ENCODE assay signal across 20 cellular contexts in the genomic region with DNA sequence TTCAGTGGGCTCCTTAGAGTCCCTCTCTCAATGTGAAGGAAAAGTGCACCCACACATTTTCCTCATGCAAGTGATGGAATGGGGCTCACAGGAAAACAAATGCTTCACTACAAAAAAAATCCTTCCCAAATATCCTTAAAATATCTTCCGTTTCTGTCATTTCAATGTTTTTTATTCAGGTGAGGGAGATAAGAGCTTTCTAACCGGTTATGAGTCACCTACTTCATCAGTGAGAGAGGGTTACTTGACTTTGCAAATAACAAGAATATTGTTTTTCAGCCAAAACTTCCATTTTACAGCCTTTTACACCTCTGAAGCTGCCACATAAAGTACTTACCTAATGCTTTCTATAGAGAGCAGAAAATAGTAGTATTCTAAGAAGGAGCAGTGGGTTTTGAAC.
DNase-seq lines count a peak whose midpoint lies in the region; ATAC-seq, FAIRE-seq and TF ChIP-seq lines count a peak whose summit lies in the region.
"Had no signal": no experiment of that assay in that cellular context is flagged by ENCODE, and none has a peak within 500 bp of the region (broad histone marks: within the 10 kb centered on the region; RNA-seq: fewer than 3 reads in every experiment).

No MANE protein-coding gene starts in this region.

- peaks cover 8% of the 10 kb centered on the region; the same call in 1 of the 2 replicates for H3F3A ChIP-seq in PC-9 (ENCODE audit: insufficient read depth, low read depth)

- no peak for FAIRE-seq in endothelial cell of umbilical vein (lab: Jason Lieb, UNC)

- H4K20me1 ChIP-seq in PC-9 (ENCODE audit: insufficient read depth) (no peaks in the 10 kb centered on the region), endothelial cell of umbilical vein (replicated peaks; ENCODE audit: control insufficient read depth, extremely low read depth, insufficient read depth, low read length) (no peaks in the 10 kb centered on the region)

- intact Hi-C loops in PC-9 (cut with micrococcal nuclease; ENCODE audit: unreplicated experiment) = no loop called here
- intact Hi-C loops in endothelial cell of umbilical vein (cut with micrococcal nuclease) = no loop called here
- intact Hi-C loops in left ventricle myocardium inferior (cut with micrococcal nuclease) = no loop called here
- intact Hi-C loops in heart right ventricle (cut with DNase I) = loop anchor here in 1 of 10 donors (10.0 kb wide), 1 partner anchor 58 kb away; no protein-coding TSS in a partner anchor

- H3K27me3 ChIP-seq in PC-9 (ENCODE audit: insufficient read depth, low read depth) (no peaks in the 10 kb centered on the region), endothelial cell of umbilical vein (ENCODE audit: control insufficient read depth in 2 of 2, insufficient read depth in 2 of 2, low read length in 2 of 2) (no peaks in the 10 kb centered on the region), left ventricle myocardium inferior (ENCODE audit: low read depth) (no peaks in the 10 kb centered on the region), heart right ventricle (no peaks in the 10 kb centered on the region)

- POLR2A ChIA-PET in HEK293 (lab: Yijun Ruan, JAX) (no interaction called here), PC-9 (lab: Charles Lee; ENCODE audit: unreplicated experiment) (no interaction called here), endothelial cell of umbilical vein (lab: Charles Lee) (no interaction called here)

- no peak for TF ChIP-seq POLR2A in endothelial cell of umbilical vein (IDR thresholded peaks at IDR 0.05; ENCODE audit: low read depth, low read length)

- no peak overlapping the region for H3K9ac ChIP-seq in endothelial cell of umbilical vein (replicated peaks; ENCODE audit: extremely low read depth, insufficient read depth, low read length)
- H3K9ac ChIP-seq: GM23248 had no signal

- no peaks in the 10 kb centered on the region for H3K36me3 ChIP-seq in HEK293 (ENCODE audit: control insufficient read depth in 2 of 2, insufficient read depth in 1 of 2, low read length in 2 of 2)
- H3K36me3 ChIP-seq in PC-9 (ENCODE audit: low read depth) = no peaks in the 10 kb centered on the region
- no peaks in the 10 kb centered on the region for H3K36me3 ChIP-seq in endothelial cell of umbilical vein (ENCODE audit: control insufficient read depth in 2 of 2, extremely low read depth in 1 of 2, insufficient read depth in 2 of 2, low read length in 2 of 2)
- H3K36me3 ChIP-seq in left ventricle myocardium inferior = no peaks in the 10 kb centered on the region
- H3K36me3 ChIP-seq in heart right ventricle = no peaks in the 10 kb centered on the region
- H3K36me3 ChIP-seq: HAP-1 had no signal

- H3K9me2 ChIP-seq in PC-9 (ENCODE audit: insufficient read depth) = no peaks in the 10 kb centered on the region

- ATAC-seq in omental fat pad (ENCODE audit: low FRiP score) (peak; percentile 29), HG03039 (IDR thresholded peaks at IDR 0.05; ENCODE audit: unreplicated experiment) (no peak), heart right ventricle (no peak)
- ATAC-seq: Panc1, Right ventricle myocardium inferior had no signal

- CTCF ChIA-PET in HEK293 (lab: Yijun Ruan, JAX) = no interaction called here
- CTCF ChIA-PET in PC-9 (lab: Charles Lee) = no interaction called here
- CTCF ChIA-PET in endothelial cell of umbilical vein (lab: Charles Lee) = interaction anchor here (1.2 kb wide), 1 partner anchor 9 kb away, joined by 3 read pairs; no protein-coding TSS in a partner anchor

- no TSS peak for BruUV-seq in PC-9 (replicated peaks; lab: Mats Ljungman, UMichigan)
- BruUV-seq in endothelial cell of umbilical vein (replicated peaks; lab: Mats Ljungman, UMichigan) = no TSS peak

- TF ChIP-seq CTCF in HEK293 (tag by site-specific recombination; IDR thresholded peaks at IDR 0.05) = no peak
- TF ChIP-seq CTCF in PC-9 (conservative IDR thresholded peaks at IDR 0.05) = no peak
- TF ChIP-seq CTCF in endothelial cell of umbilical vein (IDR thresholded peaks at IDR 0.05; ENCODE audit: extremely low read depth in 1 of 2, insufficient read depth in 1 of 2, low read depth in 1 of 2, low read length in 2 of 2) = no peak
- TF ChIP-seq CTCF in omental fat pad (IDR thresholded peaks at IDR 0.05) = no peak
- no peak for TF ChIP-seq CTCF in left ventricle myocardium inferior (IDR thresholded peaks at IDR 0.05; ENCODE audit: borderline replicate concordance)
- no peak for TF ChIP-seq CTCF in heart right ventricle (IDR thresholded peaks at IDR 0.05)

- peak overlapping the region; percentile 30 for H3K4me2 ChIP-seq in PC-9
- no peak overlapping the region for H3K4me2 ChIP-seq in endothelial cell of umbilical vein (ENCODE audit: insufficient read depth, low read length)

- dilution Hi-C loops in endothelial cell of umbilical vein (cut with MboI; ENCODE audit: extremely low pct_ligation_motif_present, low sequenced_read_pairs) = no loop called here

- H3K4me3 ChIP-seq in HEK293 (ENCODE audit: low read depth, low read length) = no peak overlapping the region
- no peak overlapping the region for H3K4me3 ChIP-seq in PC-9
- H3K4me3 ChIP-seq in endothelial cell of umbilical vein (replicated peaks in 1 of 3; ENCODE audit: insufficient read depth in 1 of 3, low read depth in 1 of 3, low read length in 3 of 3) = no peak overlapping the region
- H3K4me3 ChIP-seq in left ventricle myocardium inferior = no peak overlapping the region
- H3K4me3 ChIP-seq in heart right ventricle = no peak overlapping the region
- H3K4me3 ChIP-seq: GM23248, HAP-1 had no signal

- H3K79me2 ChIP-seq in PC-9 (ENCODE audit: low read depth) = no peaks in the 10 kb centered on the region
- no peaks in the 10 kb centered on the region for H3K79me2 ChIP-seq in endothelial cell of umbilical vein (ENCODE audit: control insufficient read depth, insufficient read depth, low read length)

- no peak overlapping the region for H2AFZ ChIP-seq in PC-9
- H2AFZ ChIP-seq in endothelial cell of umbilical vein (ENCODE audit: low read depth, low read length) = no peak overlapping the region
- H2AFZ ChIP-seq: GM23248 had no signal

- H3K27ac ChIP-seq in HEK293 (ENCODE audit: extremely low read depth, low read depth, low read length) (no peak overlapping the region), PC-9 (peak overlapping the region; percentile 65), endothelial cell of umbilical vein (ENCODE audit: insufficient read depth, low read depth, low read length) (no peak overlapping the region), left ventricle myocardium inferior (replicated peaks) (no peak overlapping the region), heart right ventricle (no peak overlapping the region)
- H3K27ac ChIP-seq: GM23248 had no signal

- peaks cover 5% of the 10 kb centered on the region; the same call in 1 of the 2 replicates for H3K4me1 ChIP-seq in HEK293 (ENCODE audit: control insufficient read depth, insufficient read depth, low read length)
- H3K4me1 ChIP-seq in PC-9 (replicated peaks; ENCODE audit: insufficient read depth) = peaks cover 34% of the 10 kb centered on the region
- peaks cover 20% of the 10 kb centered on the region for H3K4me1 ChIP-seq in endothelial cell of umbilical vein (ENCODE audit: control insufficient read depth, extremely low read depth, insufficient read depth, low read length)
- H3K4me1 ChIP-seq in left ventricle myocardium inferior = peaks cover 9% of the 10 kb centered on the region
- peaks cover 0 to 12% (median 10%) of the 10 kb centered on the region in 9 donors for H3K4me1 ChIP-seq in heart right ventricle

- no peaks in the 10 kb centered on the region for H3K9me3 ChIP-seq in HEK293 (ENCODE audit: control insufficient read depth, insufficient read depth, low read depth, low read length)
- H3K9me3 ChIP-seq in PC-9 (ENCODE audit: insufficient read depth, low read depth) = peaks cover 4% of the 10 kb centered on the region; the same call in 1 of the 2 replicates
- no peaks in the 10 kb centered on the region for H3K9me3 ChIP-seq in endothelial cell of umbilical vein (replicated peaks; ENCODE audit: control insufficient read depth, insufficient read depth, low read length)
- no peaks in the 10 kb centered on the region for H3K9me3 ChIP-seq in left ventricle myocardium inferior (replicated peaks)
- H3K9me3 ChIP-seq in heart right ventricle = no peaks in the 10 kb centered on the region
- H3K9me3 ChIP-seq: HAP-1 had no signal

- no peaks in the 10 kb centered on the region for H3K9me1 ChIP-seq in endothelial cell of umbilical vein (replicated peaks; ENCODE audit: control insufficient read depth, extremely low read depth, insufficient read depth, low read length)

- DNase-seq in PC-9 (peak in 1 of 2 experiments; percentile 44), endothelial cell of umbilical vein (ENCODE audit: low read depth, low spot score) (no peak), omental fat pad (ENCODE audit: low spot score) (no peak), left ventricle myocardium inferior (no peak), heart right ventricle (no peak)
- DNase-seq: ACHN, C1 segment of cervical spinal cord, DMS 273 treated with DMSO at 0.1 percent for 48 hours, GDM1, GM23248, NCI-H1105 treated with DMSO at 0.1 percent for 48 hours, NCI-H1694 treated with DMSO at 0.1 percent for 48 hours, NCI-H2107, NCI-H510A treated with DMSO at 0.1 percent for 48 hours, NCI-H774 had no signal

- WGBS in heart right ventricle, 2 donors = 60 to 75% methylated on average over 2 of the region's 2 CpGs

TF ChIP-seq in HEK293, 187 proteins besides CTCF, POLR2A, EP300 and RAD21 (continues in another document):
- TF ChIP-seq ZNF621 (tag by site-specific recombination; IDR thresholded peaks at IDR 0.05) (no peak), ZNF473 (tag by site-specific recombination; IDR thresholded peaks at IDR 0.05) (no peak)

TF ChIP-seq in endothelial cell of umbilical vein, 7 proteins besides CTCF, POLR2A, EP300 and RAD21:
- TF ChIP-seq FOS (IDR thresholded peaks at IDR 0.05; ENCODE audit: borderline replicate concordance, insufficient read depth, low read length) (peak; percentile 5), EZH2 (IDR thresholded peaks at IDR 0.05; ENCODE audit: borderline replicate concordance, low read depth, low read length, severe bottlenecking) (no peak)
TF ChIP-seq in endothelial cell of umbilical vein: peak in this region for 1.
